ENCODE assay signal across 9 cellular contexts in the genomic region with DNA sequence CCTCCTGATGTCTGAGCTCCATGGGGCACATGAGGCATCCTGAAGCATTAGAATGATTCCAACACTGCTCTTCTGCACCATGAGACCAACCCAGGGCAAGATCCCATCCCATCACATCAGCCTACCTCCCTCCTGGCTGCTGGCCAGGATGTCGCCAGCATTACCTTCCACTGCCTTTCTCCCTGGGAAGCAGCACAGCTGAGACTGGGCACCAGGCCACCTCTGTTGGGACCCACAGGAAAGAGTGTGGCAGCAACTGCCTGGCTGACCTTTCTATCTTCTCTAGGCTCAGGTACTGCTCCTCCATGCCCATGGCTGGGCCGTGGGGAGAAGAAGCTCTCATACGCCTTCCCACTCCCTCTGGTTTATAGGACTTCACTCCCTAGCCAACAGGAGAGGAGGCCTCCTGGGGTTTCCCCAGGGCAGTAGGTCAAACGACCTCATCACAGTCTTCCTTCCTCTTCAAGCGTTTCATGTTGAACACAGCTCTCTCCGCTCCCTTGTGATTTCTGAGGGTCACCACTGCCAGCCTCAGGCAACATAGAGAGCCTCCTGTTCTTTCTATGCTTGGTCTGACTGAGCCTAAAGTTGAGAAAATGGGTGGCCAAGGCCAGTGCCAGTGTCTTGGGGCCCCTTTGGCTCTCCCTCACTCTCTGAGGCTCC. TPM values are rescaled to one million over a fixed set of nuclear protein-coding genes. Genes with fewer than 3 reads are reported as not detected.
DNase-seq lines count a peak whose midpoint lies in the region; ATAC-seq and TF ChIP-seq lines count a peak whose summit lies in the region.
"Had no signal": no experiment of that assay in that cellular context is flagged by ENCODE, and none has a peak within 500 bp of the region (broad histone marks: within the 10 kb centered on the region; RNA-seq: fewer than 3 reads in every experiment).

No MANE protein-coding gene starts in this region.

- H3K4me3 Mint-ChIP-seq in IgD-negative memory B cell: peak overlapping the region in 2 of 4 donors; percentile 69 to 78

- H3K27ac ChIP-seq in colonic mucosa: no peak overlapping the region
- H3K27ac ChIP-seq: HL-60 had no signal

- intact Hi-C loops in colonic mucosa (cut with DNase I): loop anchor here (10.0 kb wide), 1 partner anchor 419 kb away; no protein-coding TSS in a partner anchor

- no peak overlapping the region for H3K4me3 ChIP-seq in colonic mucosa

- H3K9me3 Mint-ChIP-seq in IgD-negative memory B cell: no peaks in the 10 kb centered on the region

- H3K4me1 Mint-ChIP-seq in IgD-negative memory B cell: peaks cover 35 to 36% (median 36%) of the 10 kb centered on the region in 3 donors

- POLR2A ChIA-PET in GM10248 (lab: Yijun Ruan, JAX): interaction anchor here (0.5 to 2.0 kb wide), 4 partner anchors 11 to 315 kb away, joined by 3 to 8 read pairs (median 4); partner anchors contain the start of genes IKBKE and RASSF5

- H3K4me1 ChIP-seq in colonic mucosa: no peaks in the 10 kb centered on the region

- no peak overlapping the region for H3K9ac ChIP-seq in colonic mucosa (ENCODE audit: low read depth in 2 of 2, low read length in 2 of 2)

- TF ChIP-seq CTCF in GM10248 (IDR thresholded peaks at IDR 0.05; ENCODE audit: control extremely low read depth, extremely low read depth, low read depth, missing control alignments) (no peak), colonic mucosa (IDR thresholded peaks at IDR 0.05) (no peak)

- peak overlapping the region; percentile 4 to 93 (median 90) for H3K27ac Mint-ChIP-seq in IgD-negative memory B cell

- peaks cover 4% of the 10 kb centered on the region for H3K36me3 ChIP-seq in colonic mucosa

- H3K9me3 ChIP-seq in colonic mucosa: no peaks in the 10 kb centered on the region

- ATAC-seq in GM19438 (IDR thresholded peaks at IDR 0.05; ENCODE audit: low read depth, unreplicated experiment) (peak; percentile 52), left lobe of liver (peak; percentile 61), GM19467 (IDR thresholded peaks at IDR 0.05; ENCODE audit: unreplicated experiment) (no peak), GM19328 (IDR thresholded peaks at IDR 0.05; ENCODE audit: unreplicated experiment) (no peak)

- H3K27me3 ChIP-seq in colonic mucosa: no peaks in the 10 kb centered on the region

- CTCF ChIA-PET in GM10248 (lab: Yijun Ruan, JAX): interaction anchor here (0.7 to 15.7 kb wide), 26 partner anchors 8 to 486 kb away, joined by 3 to 179 read pairs (median 4); partner anchors contain the start of genes DYRK3, EIF2D, IKBKE and RASSF5

- H3K36me3 Mint-ChIP-seq in IgD-negative memory B cell: peaks cover 1% of the 10 kb centered on the region

- peaks cover 1% of the 10 kb centered on the region for H3K27me3 Mint-ChIP-seq in IgD-negative memory B cell

- DNase-seq in GM10248 (ENCODE audit: extremely low spot score): peak; percentile 75
- peak; percentile 57 for DNase-seq in left lobe of liver (ENCODE audit: low spot score)
- no peak for DNase-seq in HuH-7 (ENCODE audit: low spot score)
- no peak for DNase-seq in colonic mucosa

RNA-seq across cellular contexts. Expression of gene RASSF5, which starts 11.1 kb away (rescaled TPM):
- 130 TPM for polyA plus RNA-seq in IgD-negative memory B cell
- 13.1 TPM for total RNA-seq in left lobe of liver
- total RNA-seq in colonic mucosa: 1 to 10 TPM; 4.9 to 5.4 TPM

RNA-seq across cellular contexts. Expression of gene IKBKE, which starts 26.0 kb away (rescaled TPM):
- 28.4 TPM for polyA plus RNA-seq in IgD-negative memory B cell
- total RNA-seq in left lobe of liver (1.3 TPM), colonic mucosa (10 to 100 TPM; 15.9 to 28.4 TPM)

Comparison
In these comparisons a context has a peak if more than half of its experiments do, and no peak if none do; other contexts are left out.
1. DNase-seq: peak in GM10248 (single experiment) and left lobe of liver (single experiment); none in HuH-7 (single experiment) and colonic mucosa (single experiment).
2. ATAC-seq: peak in GM19438 (single experiment) and left lobe of liver (single experiment); none in GM19467 (single experiment) and GM19328 (single experiment).